ENCODE assay signal across 17 cellular contexts in genomic region chr2:16183345-16183744, GRCh38.
DNase-seq lines count a peak whose midpoint lies in the region; ATAC-seq and TF ChIP-seq lines count a peak whose summit lies in the region.
"Had no signal": no experiment of that assay in that cellular context is flagged by ENCODE, and none has a peak within 500 bp of the region (broad histone marks: within the 10 kb centered on the region; RNA-seq: fewer than 3 reads in every experiment).

No MANE protein-coding gene starts in this region.

- H3K9me3 Mint-ChIP-seq in endodermal cell (no peaks in the 10 kb centered on the region), neural progenitor cell (peaks cover 3% of the 10 kb centered on the region), Caco-2 (ENCODE audit: unreplicated experiment) (no peaks in the 10 kb centered on the region)
- no peaks in the 10 kb centered on the region for H3K9me3 Mint-ChIP-seq in activated T-cell treated with anti-CD3 and anti-CD28 coated beads, Interleukin-2, amount 50 U/mL, for 4 hours
- H3K9me3 Mint-ChIP-seq: H9 had no signal

- peaks cover 33% of the 10 kb centered on the region for H3K4me1 Mint-ChIP-seq in endodermal cell
- H3K4me1 Mint-ChIP-seq in neural progenitor cell: peaks cover 71% of the 10 kb centered on the region
- H3K4me1 Mint-ChIP-seq in Caco-2 (ENCODE audit: low read depth, unreplicated experiment): peaks cover 8% of the 10 kb centered on the region
- H3K4me1 Mint-ChIP-seq in activated T-cell treated with anti-CD3 and anti-CD28 coated beads, Interleukin-2, amount 50 U/mL, for 4 hours (ENCODE audit: low read depth): no peaks in the 10 kb centered on the region
- H3K4me1 Mint-ChIP-seq: B cell; CD4-positive, alpha-beta memory T cell had no signal

- H2AFZ ChIP-seq in neural progenitor cell (replicated peaks): no peak overlapping the region
- H2AFZ ChIP-seq: GM23248 had no signal

- intact Hi-C loops in Caco-2 (cut with micrococcal nuclease; ENCODE audit: unreplicated experiment): no loop called here

- TF ChIP-seq CTCF in BE2C (IDR thresholded peaks at IDR 0.05; ENCODE audit: low read depth, low read length) (no peak), endodermal cell (conservative IDR thresholded peaks at IDR 0.05) (no peak), neural progenitor cell (IDR thresholded peaks at IDR 0.05) (no peak), Caco-2 (IDR thresholded peaks at IDR 0.05; ENCODE audit: insufficient read depth in 1 of 2, low read depth in 1 of 2, low read length in 1 of 2, severe bottlenecking in 1 of 2, unreplicated experiment in 1 of 2) (no peak)

- no peak for ATAC-seq in GM19023 (IDR thresholded peaks at IDR 0.05; ENCODE audit: unreplicated experiment)
- no peak for ATAC-seq in activated T-cell treated with anti-CD3 and anti-CD28 coated beads, Interleukin-2, amount 50 U/mL, for 4 hours
- ATAC-seq: HCT116 had no signal

- no TSS peak for BruUV-seq in Caco-2 (replicated peaks; lab: Mats Ljungman, UMichigan)

- CTCF ChIA-PET in Caco-2 (lab: Charles Lee): no interaction called here

- no peaks in the 10 kb centered on the region for H3K27me3 Mint-ChIP-seq in endodermal cell (ENCODE audit: insufficient read depth)
- H3K27me3 Mint-ChIP-seq in neural progenitor cell (ENCODE audit: insufficient read depth, low read depth): peaks cover 23% of the 10 kb centered on the region
- H3K27me3 Mint-ChIP-seq in Caco-2 (ENCODE audit: insufficient read depth, unreplicated experiment): no peaks in the 10 kb centered on the region
- peaks cover 2% of the 10 kb centered on the region for H3K27me3 Mint-ChIP-seq in activated T-cell treated with anti-CD3 and anti-CD28 coated beads, Interleukin-2, amount 50 U/mL, for 4 hours (ENCODE audit: low read depth)

- H3K4me3 ChIP-seq in BE2C (ENCODE audit: low read depth, low read length) (no peak overlapping the region), endodermal cell (ENCODE audit: low read length) (no peak overlapping the region), neural progenitor cell (no peak overlapping the region), Caco-2 (ENCODE audit: low read depth, low read length) (no peak overlapping the region)
- H3K4me3 ChIP-seq: BLaER1 treated with 17β-estradiol and CSF1 and Interleukin-3, amounts not matched to agents 10 nM and 100 nM; GM23248 had no signal

- H3K27me3 ChIP-seq in BE2C (no peaks in the 10 kb centered on the region), endodermal cell (ENCODE audit: control insufficient read depth, insufficient read depth, low read length, poor library complexity, severe bottlenecking) (no peaks in the 10 kb centered on the region), neural progenitor cell (no peaks in the 10 kb centered on the region), Caco-2 (replicated peaks; ENCODE audit: control insufficient read depth, insufficient read depth, low read length) (no peaks in the 10 kb centered on the region)
- H3K27me3 ChIP-seq: BLaER1 treated with 17β-estradiol and CSF1 and Interleukin-3, amounts not matched to agents 10 nM and 100 nM had no signal

- H3K9me3 ChIP-seq in BE2C (peaks cover 25% of the 10 kb centered on the region), endodermal cell (ENCODE audit: control insufficient read depth, low read length) (no peaks in the 10 kb centered on the region), neural progenitor cell (ENCODE audit: low read depth) (no peaks in the 10 kb centered on the region), Caco-2 (no peaks in the 10 kb centered on the region)
- H3K9me3 ChIP-seq: BLaER1 treated with 17β-estradiol and CSF1 and Interleukin-3, amounts not matched to agents 10 nM and 100 nM had no signal

- H3K4me1 ChIP-seq in BE2C (peaks cover 63% of the 10 kb centered on the region), endodermal cell (ENCODE audit: control insufficient read depth, insufficient read depth, low read length) (peaks cover 14% of the 10 kb centered on the region), neural progenitor cell (peaks cover 21% of the 10 kb centered on the region), Caco-2 (peaks cover 7% of the 10 kb centered on the region; the same call in 1 of the 2 replicates)

- H3K4me2 ChIP-seq in neural progenitor cell: no peak overlapping the region
- H3K4me2 ChIP-seq: BLaER1 treated with 17β-estradiol and CSF1 and Interleukin-3, amounts not matched to agents 10 nM and 100 nM had no signal

- no peaks in the 10 kb centered on the region for H4K20me1 ChIP-seq in neural progenitor cell (ENCODE audit: low read depth)
- H4K20me1 ChIP-seq: BLaER1 treated with 17β-estradiol and CSF1 and Interleukin-3, amounts not matched to agents 10 nM and 100 nM had no signal

- peak; percentile 87 for DNase-seq in BE2C
- peak; percentile 99 for DNase-seq in SK-N-DZ (ENCODE audit: low spot score)
- DNase-seq in endodermal cell: no peak
- DNase-seq in neural progenitor cell (ENCODE audit: low spot score): no peak
- no peak for DNase-seq in Caco-2
- no peak for DNase-seq in activated T-cell treated with anti-CD3 and anti-CD28 coated beads, Interleukin-2, amount 50 U/mL, for 4 hours
- DNase-seq: CD4-positive, alpha-beta memory T cell; COR-L47; DMS153; DND-41; GM23248; H9 had no signal

- peaks cover 9% of the 10 kb centered on the region for H3F3A ChIP-seq in neural progenitor cell (ENCODE audit: low read depth)

- no peaks in the 10 kb centered on the region for H3K36me3 Mint-ChIP-seq in endodermal cell (ENCODE audit: low read depth)
- no peaks in the 10 kb centered on the region for H3K36me3 Mint-ChIP-seq in neural progenitor cell
- no peaks in the 10 kb centered on the region for H3K36me3 Mint-ChIP-seq in Caco-2 (ENCODE audit: insufficient read depth, unreplicated experiment)
- H3K36me3 Mint-ChIP-seq in activated T-cell treated with anti-CD3 and anti-CD28 coated beads, Interleukin-2, amount 50 U/mL, for 4 hours (ENCODE audit: insufficient read depth): no peaks in the 10 kb centered on the region
- H3K36me3 Mint-ChIP-seq: CD4-positive, alpha-beta memory T cell had no signal

- no peaks in the 10 kb centered on the region for H3K79me2 ChIP-seq in neural progenitor cell (ENCODE audit: low read depth)

- WGBS in endodermal cell (ENCODE audit: insufficient coverage in 1 of 2, insufficient read length in 1 of 2), 2 experiments: 98 to 100% methylated on average over 3 of the region's 3 CpGs

- H3K27ac ChIP-seq in endodermal cell (ENCODE audit: low read depth, low read length) (no peak overlapping the region), neural progenitor cell (no peak overlapping the region)
- H3K27ac ChIP-seq: 22Rv1; BLaER1 treated with 17β-estradiol and CSF1 and Interleukin-3, amounts not matched to agents 10 nM and 100 nM; GM23248 had no signal

- H3K36me3 ChIP-seq in BE2C: no peaks in the 10 kb centered on the region
- no peaks in the 10 kb centered on the region for H3K36me3 ChIP-seq in endodermal cell (ENCODE audit: control insufficient read depth, insufficient read depth, low read length)
- no peaks in the 10 kb centered on the region for H3K36me3 ChIP-seq in neural progenitor cell
- H3K36me3 ChIP-seq in Caco-2 (ENCODE audit: control insufficient read depth, insufficient read depth, low read length): no peaks in the 10 kb centered on the region
- H3K36me3 ChIP-seq: BLaER1 treated with 17β-estradiol and CSF1 and Interleukin-3, amounts not matched to agents 10 nM and 100 nM had no signal

- peak overlapping the region; percentile 39 for H3K27ac Mint-ChIP-seq in endodermal cell
- H3K27ac Mint-ChIP-seq in neural progenitor cell: peak overlapping the region; percentile 6
- H3K27ac Mint-ChIP-seq in Caco-2 (ENCODE audit: unreplicated experiment): no peak overlapping the region
- H3K27ac Mint-ChIP-seq: B cell; CD4-positive, alpha-beta memory T cell; H9 had no signal

- H3K4me3 Mint-ChIP-seq in endodermal cell (no peak overlapping the region), neural progenitor cell (no peak overlapping the region), Caco-2 (ENCODE audit: unreplicated experiment) (no peak overlapping the region)
- H3K4me3 Mint-ChIP-seq in activated T-cell treated with anti-CD3 and anti-CD28 coated beads, Interleukin-2, amount 50 U/mL, for 4 hours: no peak overlapping the region
- H3K4me3 Mint-ChIP-seq: B cell; CD4-positive, alpha-beta memory T cell; H9 had no signal

- POLR2A ChIA-PET in Caco-2 (lab: Charles Lee): no interaction called here

- no peak overlapping the region for H3K9ac ChIP-seq in endodermal cell (ENCODE audit: extremely low read depth, low read length, poor library complexity, severe bottlenecking)
- no peak overlapping the region for H3K9ac ChIP-seq in neural progenitor cell
- H3K9ac ChIP-seq: BLaER1 treated with 17β-estradiol and CSF1 and Interleukin-3, amounts not matched to agents 10 nM and 100 nM; GM23248 had no signal

Comparison
In these comparisons a context has a peak if more than half of its experiments do, and no peak if none do; other contexts are left out.
1. DNase-seq: peak in BE2C (single experiment) and SK-N-DZ (single experiment); none in endodermal cell (single experiment), neural progenitor cell (single experiment), Caco-2 (0 of 2) and activated T-cell treated with anti-CD3 and anti-CD28 coated beads, Interleukin-2, amount 50 U/mL, for 4 hours (single experiment).